25 cellular contexts compared by ENCODE assay signal in the genomic region with DNA sequence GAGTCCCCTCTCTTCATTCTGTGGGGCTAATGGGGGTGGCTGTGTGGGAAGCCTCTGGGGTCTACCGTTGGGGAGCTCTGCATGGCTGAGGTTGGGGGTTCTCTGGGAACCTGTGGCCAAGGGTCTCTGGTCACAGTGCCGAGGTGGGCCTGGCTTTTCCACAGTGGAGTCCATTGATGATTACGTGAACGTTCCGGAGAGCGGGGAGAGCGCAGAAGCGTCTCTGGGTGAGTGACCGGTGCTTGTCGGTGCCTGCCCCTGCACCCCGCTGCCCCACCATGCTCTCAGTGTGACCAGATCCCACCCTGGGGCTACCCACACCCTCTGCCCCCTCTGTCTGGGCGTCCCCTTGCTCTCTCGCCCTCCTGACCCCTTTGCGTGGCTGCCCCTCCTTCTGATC. TPM values are rescaled to one million over a fixed set of nuclear protein-coding genes. Genes with fewer than 3 reads are reported as not detected.
DNase-seq lines count a peak whose midpoint lies in the region; TF ChIP-seq lines count a peak whose summit lies in the region.
"Had no signal": no experiment of that assay in that cellular context is flagged by ENCODE, and none has a peak within 500 bp of the region (broad histone marks: within the 10 kb centered on the region; RNA-seq: fewer than 3 reads in every experiment).

No MANE protein-coding gene starts in this region.

- H3K4me2 ChIP-seq in neuronal stem cell (ENCODE audit: insufficient read depth, low read length, poor library complexity, severe bottlenecking) (no peak overlapping the region), neural progenitor cell (no peak overlapping the region)
- H3K4me2 ChIP-seq: hepatocyte had no signal

- H3K9me3 Mint-ChIP-seq in activated naive CD4-positive, alpha-beta T cell treated with anti-CD3 and anti-CD28 coated beads for 36 hours, result peaks cover 7% of the 10 kb centered on the region
- peaks cover 8% of the 10 kb centered on the region for H3K9me3 Mint-ChIP-seq in activated T-helper 2 cell treated with anti-CD3 and anti-CD28 coated beads, Interferon-gamma antibody, Interleukin-2, Interleukin-4, amounts not matched to agents 10 μg/mL and 5 μg/mL and 100 μg/mL, durations not matched to agents 14 hours and 24 hours and 36 hours
- H3K9me3 Mint-ChIP-seq in neural progenitor cell, result no peaks in the 10 kb centered on the region

- peak overlapping the region; percentile 34 for H3K4me3 Mint-ChIP-seq in activated naive CD4-positive, alpha-beta T cell treated with anti-CD3 and anti-CD28 coated beads for 36 hours
- H3K4me3 Mint-ChIP-seq in activated T-helper 2 cell treated with anti-CD3 and anti-CD28 coated beads, Interferon-gamma antibody, Interleukin-2, Interleukin-4, amounts not matched to agents 10 μg/mL and 5 μg/mL and 100 μg/mL, durations not matched to agents 14 hours and 24 hours and 36 hours (ENCODE audit: low read depth), result peak overlapping the region; percentile 74
- H3K4me3 Mint-ChIP-seq in neural progenitor cell, result no peak overlapping the region
- H3K4me3 Mint-ChIP-seq: naive B cell had no signal

- H2BK120ac ChIP-seq in neuronal stem cell (ENCODE audit: low read depth, low read length), result no peak overlapping the region

- no peak overlapping the region for H3K4ac ChIP-seq in neuronal stem cell (ENCODE audit: low read length)

- DNase-seq in activated naive CD4-positive, alpha-beta T cell treated with anti-CD3 and anti-CD28 coated beads for 36 hours, result no peak
- no peak for DNase-seq in activated naive CD4-positive, alpha-beta T cell treated with anti-CD3 and anti-CD28 coated beads, Interleukin-2, amount 50 U/mL, for 16 hours
- DNase-seq in activated T-helper 2 cell treated with anti-CD3 and anti-CD28 coated beads, Interferon-gamma antibody, Interleukin-2, Interleukin-4, amounts not matched to agents 10 μg/mL and 5 μg/mL and 100 μg/mL, durations not matched to agents 14 hours and 24 hours and 36 hours (ENCODE audit: low spot score), result no peak
- DNase-seq in neuronal stem cell (ENCODE audit: low spot score), result no peak
- DNase-seq in neural progenitor cell (ENCODE audit: low spot score), result no peak
- DNase-seq in NCI-H146 treated with DMSO at 0.1 percent for 48 hours (lab: John Stamatoyannopoulos, UW; ENCODE audit: unreplicated experiment), result no peak
- no peak for DNase-seq in right atrium auricular region (ENCODE audit: low spot score)
- DNase-seq: anterior cingulate cortex; COR-L47; cortex of kidney; esophagus squamous epithelium; GF-D8; IMR-90; left lung; naive B cell; NCI-H1105; NCI-H2029 treated with DMSO at 0.1 percent for 48 hours; NCI-H226; RPMI8226; stimulated activated CD4-positive, alpha-beta T cell treated with anti-CD3 and anti-CD28 coated beads, Interleukin-4, amount 100 ng/mL, for 4 hours; stomach; transverse colon; WERI-Rb-1 had no signal

- no peak overlapping the region for H3K23ac ChIP-seq in neuronal stem cell (ENCODE audit: low read depth, low read length, poor library complexity)

- H4K91ac ChIP-seq in neuronal stem cell (ENCODE audit: low read depth, low read length, poor library complexity), result no peak overlapping the region

- intact Hi-C loops in activated naive CD4-positive, alpha-beta T cell treated with anti-CD3 and anti-CD28 coated beads for 36 hours (cut with micrococcal nuclease), result no loop called here
- intact Hi-C loops in activated T-helper 2 cell treated with anti-CD3 and anti-CD28 coated beads, Interferon-gamma antibody, Interleukin-2, Interleukin-4, amounts not matched to agents 10 μg/mL and 5 μg/mL and 100 μg/mL, durations not matched to agents 14 hours and 24 hours and 36 hours (cut with micrococcal nuclease), result no loop called here

- H3K14ac ChIP-seq in neuronal stem cell (ENCODE audit: low read length), result no peak overlapping the region

- TF ChIP-seq CTCF in neural progenitor cell (IDR thresholded peaks at IDR 0.05), result no peak
- no peak for TF ChIP-seq CTCF in right atrium auricular region (IDR thresholded peaks at IDR 0.05)

- peaks cover 64% of the 10 kb centered on the region for H3K4me1 Mint-ChIP-seq in activated naive CD4-positive, alpha-beta T cell treated with anti-CD3 and anti-CD28 coated beads for 36 hours (ENCODE audit: low read depth)
- H3K4me1 Mint-ChIP-seq in activated T-helper 2 cell treated with anti-CD3 and anti-CD28 coated beads, Interferon-gamma antibody, Interleukin-2, Interleukin-4, amounts not matched to agents 10 μg/mL and 5 μg/mL and 100 μg/mL, durations not matched to agents 14 hours and 24 hours and 36 hours (ENCODE audit: low read depth), result peaks cover 40% of the 10 kb centered on the region
- H3K4me1 Mint-ChIP-seq in neural progenitor cell, result no peaks in the 10 kb centered on the region

- H3K9me3 ChIP-seq in KOPT-K1 (ENCODE audit: insufficient read depth, low read length, poor library complexity, severe bottlenecking), result no peaks in the 10 kb centered on the region
- H3K9me3 ChIP-seq in neuronal stem cell (replicated peaks in 1 of 2; ENCODE audit: control insufficient read depth in 2 of 2, insufficient read depth in 1 of 2, low read depth in 1 of 2, low read length in 2 of 2), result no peaks in the 10 kb centered on the region
- H3K9me3 ChIP-seq in neural progenitor cell (ENCODE audit: low read depth), result no peaks in the 10 kb centered on the region
- H3K9me3 ChIP-seq in right atrium auricular region, result peaks cover 0 to 10% of the 10 kb centered on the region in 2 donors
- H3K9me3 ChIP-seq: transverse colon had no signal

- no peak overlapping the region for H3K18ac ChIP-seq in neuronal stem cell (ENCODE audit: low read length)

- no peaks in the 10 kb centered on the region for H3F3A ChIP-seq in neural progenitor cell (ENCODE audit: low read depth)

- H3K27ac ChIP-seq in KOPT-K1 (ENCODE audit: low read depth, low read length, poor library complexity, severe bottlenecking) (peak overlapping the region; percentile 100), neuronal stem cell (replicated peaks; ENCODE audit: low read length) (no peak overlapping the region), neural progenitor cell (no peak overlapping the region), right atrium auricular region (no peak overlapping the region)
- H3K27ac ChIP-seq: esophagus squamous epithelium, hepatocyte, left lung, stomach, transverse colon, WERI-Rb-1 had no signal

- H3K79me2 ChIP-seq in neural progenitor cell (ENCODE audit: low read depth), result no peaks in the 10 kb centered on the region
- H3K79me2 ChIP-seq: hepatocyte had no signal

- H3K9ac ChIP-seq in neuronal stem cell (ENCODE audit: low read depth, low read length, poor library complexity), result no peak overlapping the region
- H3K9ac ChIP-seq in neural progenitor cell, result no peak overlapping the region

- H3K4me3 ChIP-seq in neuronal stem cell (ENCODE audit: low read length in 2 of 2), result no peak overlapping the region
- no peak overlapping the region for H3K4me3 ChIP-seq in neural progenitor cell
- H3K4me3 ChIP-seq in right atrium auricular region, result no peak overlapping the region
- H3K4me3 ChIP-seq: esophagus squamous epithelium, hepatocyte, left lung, stomach, transverse colon had no signal

- CTCF ChIA-PET in activated naive CD4-positive, alpha-beta T cell treated with anti-CD3 and anti-CD28 coated beads for 36 hours (lab: Charles Lee), result no interaction called here

- H4K8ac ChIP-seq in neuronal stem cell (ENCODE audit: low read depth, low read length), result no peak overlapping the region

- H2AFZ ChIP-seq in neuronal stem cell (ENCODE audit: low read length) (no peak overlapping the region), neural progenitor cell (replicated peaks) (no peak overlapping the region)
- H2AFZ ChIP-seq: hepatocyte had no signal

- H3K36me3 ChIP-seq in KOPT-K1 (ENCODE audit: insufficient read depth, low read length) (peaks cover 68% of the 10 kb centered on the region), neuronal stem cell (replicated peaks in 1 of 2; ENCODE audit: control insufficient read depth in 2 of 2, insufficient read depth in 2 of 2, low read length in 2 of 2) (peaks cover 0 to 5% of the 10 kb centered on the region in 2 donors), neural progenitor cell (no peaks in the 10 kb centered on the region), right atrium auricular region (peaks cover 19% of the 10 kb centered on the region)

- H3K27ac Mint-ChIP-seq in activated naive CD4-positive, alpha-beta T cell treated with anti-CD3 and anti-CD28 coated beads for 36 hours, result peak overlapping the region; percentile 99
- peak overlapping the region; percentile 92 for H3K27ac Mint-ChIP-seq in activated T-helper 2 cell treated with anti-CD3 and anti-CD28 coated beads, Interferon-gamma antibody, Interleukin-2, Interleukin-4, amounts not matched to agents 10 μg/mL and 5 μg/mL and 100 μg/mL, durations not matched to agents 14 hours and 24 hours and 36 hours
- no peak overlapping the region for H3K27ac Mint-ChIP-seq in neural progenitor cell

- peaks cover 6% of the 10 kb centered on the region for H3K79me1 ChIP-seq in neuronal stem cell (ENCODE audit: low read depth, low read length)

- no peak overlapping the region for H2BK12ac ChIP-seq in neuronal stem cell (ENCODE audit: low read length)

- no peaks in the 10 kb centered on the region for H3K4me1 ChIP-seq in neuronal stem cell (ENCODE audit: control insufficient read depth in 2 of 2, insufficient read depth in 1 of 2, low read depth in 1 of 2, low read length in 2 of 2)
- H3K4me1 ChIP-seq in neural progenitor cell, result no peaks in the 10 kb centered on the region
- no peaks in the 10 kb centered on the region for H3K4me1 ChIP-seq in right atrium auricular region
- H3K4me1 ChIP-seq: transverse colon had no signal

- H3K36me3 Mint-ChIP-seq in activated naive CD4-positive, alpha-beta T cell treated with anti-CD3 and anti-CD28 coated beads for 36 hours (ENCODE audit: low read depth), result peaks cover 51% of the 10 kb centered on the region
- H3K36me3 Mint-ChIP-seq in activated T-helper 2 cell treated with anti-CD3 and anti-CD28 coated beads, Interferon-gamma antibody, Interleukin-2, Interleukin-4, amounts not matched to agents 10 μg/mL and 5 μg/mL and 100 μg/mL, durations not matched to agents 14 hours and 24 hours and 36 hours (ENCODE audit: low read depth), result peaks cover 62% of the 10 kb centered on the region
- H3K36me3 Mint-ChIP-seq in neural progenitor cell, result peaks cover 2% of the 10 kb centered on the region

- no peaks in the 10 kb centered on the region for H3K27me3 Mint-ChIP-seq in activated naive CD4-positive, alpha-beta T cell treated with anti-CD3 and anti-CD28 coated beads for 36 hours (ENCODE audit: low read depth)
- no peaks in the 10 kb centered on the region for H3K27me3 Mint-ChIP-seq in activated T-helper 2 cell treated with anti-CD3 and anti-CD28 coated beads, Interferon-gamma antibody, Interleukin-2, Interleukin-4, amounts not matched to agents 10 μg/mL and 5 μg/mL and 100 μg/mL, durations not matched to agents 14 hours and 24 hours and 36 hours (ENCODE audit: low read depth)
- H3K27me3 Mint-ChIP-seq in neural progenitor cell (ENCODE audit: insufficient read depth, low read depth), result peaks cover 2% of the 10 kb centered on the region

- H4K20me1 ChIP-seq in neural progenitor cell (ENCODE audit: low read depth), result no peaks in the 10 kb centered on the region

- H2BK5ac ChIP-seq in neuronal stem cell (ENCODE audit: low read length), result no peak overlapping the region

- H2BK15ac ChIP-seq in neuronal stem cell (ENCODE audit: low read length), result no peak overlapping the region

- no CpG with 5 or more reads among the region's 14 CpGs for WGBS in neuronal stem cell (ENCODE audit: extremely low coverage in 2 of 2, insufficient read length in 2 of 2, insufficient replicate concordance in 1 of 2), 2 donors

- peak overlapping the region; percentile 37 for H2AK5ac ChIP-seq in neuronal stem cell (ENCODE audit: low read depth, low read length)

- H3K27me3 ChIP-seq in neuronal stem cell (ENCODE audit: control insufficient read depth in 3 of 3, insufficient read depth in 3 of 3, low read depth in 1 of 3, low read length in 3 of 3) (no peaks in the 10 kb centered on the region), neural progenitor cell (no peaks in the 10 kb centered on the region), right atrium auricular region (no peaks in the 10 kb centered on the region)
- H3K27me3 ChIP-seq: esophagus squamous epithelium, hepatocyte, left lung, stomach, transverse colon had no signal

RNA-seq across cellular contexts. Expression of a gene that starts 4.5 kb away (rescaled TPM):
- total RNA-seq in activated naive CD4-positive, alpha-beta T cell treated with anti-CD3 and anti-CD28 coated beads for 36 hours, result 100 to 1,000 TPM; 122 to 128 TPM
- 273 and 294 TPM in 2 replicates for total RNA-seq in activated T-helper 2 cell treated with anti-CD3 and anti-CD28 coated beads, Interferon-gamma antibody, Interleukin-2, Interleukin-4, amounts not matched to agents 10 μg/mL and 5 μg/mL and 100 μg/mL, durations not matched to agents 14 hours and 24 hours and 36 hours
- 1.8 TPM for polyA plus RNA-seq in neuronal stem cell (2013, experiment 1 of 2)
- 1.7 TPM for polyA plus RNA-seq in neuronal stem cell (2013, experiment 2 of 2)
- total RNA-seq in neural progenitor cell (ENCODE audit: low replicate concordance) (2.9 TPM in 1 of 2 replicates, not detected in the other), right atrium auricular region (1 to 10 TPM in 1 of 2 donors, under 1 TPM in 1; 0.98 to 1.3 TPM)

RNA-seq across cellular contexts. Expression of a gene that starts 14.8 kb away (rescaled TPM):
- total RNA-seq in activated naive CD4-positive, alpha-beta T cell treated with anti-CD3 and anti-CD28 coated beads for 36 hours, result 10 to 100 TPM; 10.3 to 10.5 TPM
- total RNA-seq in activated T-helper 2 cell treated with anti-CD3 and anti-CD28 coated beads, Interferon-gamma antibody, Interleukin-2, Interleukin-4, amounts not matched to agents 10 μg/mL and 5 μg/mL and 100 μg/mL, durations not matched to agents 14 hours and 24 hours and 36 hours, result 22.0 and 25.8 TPM in 2 replicates
- polyA plus RNA-seq in neuronal stem cell (2013, experiment 1 of 2), result 21.5 TPM
- 21.8 TPM for polyA plus RNA-seq in neuronal stem cell (2013, experiment 2 of 2)
- total RNA-seq in neural progenitor cell (ENCODE audit: low replicate concordance), result 11.6 and 31.8 TPM in 2 replicates
- total RNA-seq in right atrium auricular region, result 10 to 100 TPM; 11.9 to 12.8 TPM

RNA-seq across cellular contexts. Expression of a gene that starts 38.6 kb away (rescaled TPM):
- 10 to 100 TPM; 55.5 to 58.9 TPM for total RNA-seq in activated naive CD4-positive, alpha-beta T cell treated with anti-CD3 and anti-CD28 coated beads for 36 hours
- 98.3 and 106 TPM in 2 replicates for total RNA-seq in activated T-helper 2 cell treated with anti-CD3 and anti-CD28 coated beads, Interferon-gamma antibody, Interleukin-2, Interleukin-4, amounts not matched to agents 10 μg/mL and 5 μg/mL and 100 μg/mL, durations not matched to agents 14 hours and 24 hours and 36 hours
- polyA plus RNA-seq in neuronal stem cell (2013, experiment 1 of 2), result 22.8 TPM
- polyA plus RNA-seq in neuronal stem cell (2013, experiment 2 of 2), result 23.4 TPM
- total RNA-seq in neural progenitor cell (ENCODE audit: low replicate concordance) (33.2 and 58.4 TPM in 2 replicates), right atrium auricular region (10 to 100 TPM; 10.6 to 13.0 TPM)

RNA-seq across cellular contexts. Expression of a gene that starts 57.6 kb away (rescaled TPM):
- under 1 TPM; 0.19 to 0.22 TPM for total RNA-seq in activated naive CD4-positive, alpha-beta T cell treated with anti-CD3 and anti-CD28 coated beads for 36 hours
- 0.18 and 0.23 TPM in 2 replicates for total RNA-seq in activated T-helper 2 cell treated with anti-CD3 and anti-CD28 coated beads, Interferon-gamma antibody, Interleukin-2, Interleukin-4, amounts not matched to agents 10 μg/mL and 5 μg/mL and 100 μg/mL, durations not matched to agents 14 hours and 24 hours and 36 hours
- 0.21 TPM for polyA plus RNA-seq in neuronal stem cell (2013, experiment 1 of 2)
- polyA plus RNA-seq in neuronal stem cell (2013, experiment 2 of 2), result 0.14 TPM
- total RNA-seq in neural progenitor cell (ENCODE audit: low replicate concordance) (0.15 TPM in 1 of 2 replicates, not detected in the other), right atrium auricular region (under 1 TPM in 1 of 2 donors, not detected in 1; 0.24 TPM)
- total RNA-seq: hepatocyte, IMR-90 had no signal
- polyA plus RNA-seq: hepatocyte, IMR-90 had no signal

Comparison
In these comparisons a context has a peak if more than half of its experiments do, and no peak if none do; other contexts are left out.
1. RNA of a gene that starts 4.5 kb away (total RNA-seq): 273 to 294 TPM in activated T-helper 2 cell treated with anti-CD3 and anti-CD28 coated beads, Interferon-gamma antibody, Interleukin-2, Interleukin-4, amounts not matched to agents 10 μg/mL and 5 μg/mL and 100 μg/mL, durations not matched to agents 14 hours and 24 hours and 36 hours and 122 to 128 TPM in activated naive CD4-positive, alpha-beta T cell treated with anti-CD3 and anti-CD28 coated beads for 36 hours; 0.98 to 1.3 TPM in right atrium auricular region and 2.9 TPM in neural progenitor cell; every median in the first group is over 10 times any median in the second.